ENCODE assay signal across 17 cellular contexts in genomic region chr15:83846847-83847246, GRCh38.
DNase-seq lines count a peak whose midpoint lies in the region; ATAC-seq and TF ChIP-seq lines count a peak whose summit lies in the region.
"Had no signal": no experiment of that assay in that cellular context is flagged by ENCODE, and none has a peak within 500 bp of the region (broad histone marks: within the 10 kb centered on the region; RNA-seq: fewer than 3 reads in every experiment).

No MANE protein-coding gene starts in this region.

- POLR2A ChIA-PET in BJ (lab: Charles Lee): no interaction called here

- intact Hi-C loops in natural killer cell (cut with micrococcal nuclease): no loop called here

- H3K9me3 ChIP-seq in HAP-1: no peaks in the 10 kb centered on the region
- H3K9me3 ChIP-seq: upper lobe of right lung had no signal

- H3K27ac Mint-ChIP-seq in natural killer cell: no peak overlapping the region
- no peak overlapping the region for H3K27ac Mint-ChIP-seq in activated naive CD8-positive, alpha-beta T cell treated with anti-CD3 and anti-CD28 coated beads for 36 hours
- H3K27ac Mint-ChIP-seq: activated naive CD8-positive, alpha-beta T cell; T-cell had no signal

- no peak overlapping the region for H3K4me3 Mint-ChIP-seq in natural killer cell
- H3K4me3 Mint-ChIP-seq in activated naive CD8-positive, alpha-beta T cell treated with anti-CD3 and anti-CD28 coated beads for 36 hours: no peak overlapping the region
- H3K4me3 Mint-ChIP-seq: activated naive CD8-positive, alpha-beta T cell; T-cell had no signal

- no peaks in the 10 kb centered on the region for H3K4me1 Mint-ChIP-seq in natural killer cell
- H3K4me1 Mint-ChIP-seq in activated naive CD8-positive, alpha-beta T cell treated with anti-CD3 and anti-CD28 coated beads for 36 hours: no peaks in the 10 kb centered on the region
- H3K4me1 Mint-ChIP-seq: T-cell had no signal

- TF ChIP-seq POLR2A in NB4 (IDR thresholded peaks at IDR 0.05; ENCODE audit: extremely low read depth, insufficient read length): no peak

- CTCF ChIA-PET in BJ (lab: Yijun Ruan, JAX): no interaction called here

- no peaks in the 10 kb centered on the region for H3K9me3 Mint-ChIP-seq in natural killer cell
- no peaks in the 10 kb centered on the region for H3K9me3 Mint-ChIP-seq in activated naive CD8-positive, alpha-beta T cell treated with anti-CD3 and anti-CD28 coated beads for 36 hours

- no peaks in the 10 kb centered on the region for H3K27me3 Mint-ChIP-seq in natural killer cell (ENCODE audit: low read depth in 2 of 2)
- H3K27me3 Mint-ChIP-seq in activated naive CD8-positive, alpha-beta T cell treated with anti-CD3 and anti-CD28 coated beads for 36 hours: no peaks in the 10 kb centered on the region

- no peaks in the 10 kb centered on the region for H3K36me3 ChIP-seq in BJ (ENCODE audit: control insufficient read depth, insufficient read depth, low read length)
- no peaks in the 10 kb centered on the region for H3K36me3 ChIP-seq in HAP-1 (replicated peaks)
- H3K36me3 ChIP-seq: upper lobe of right lung had no signal

- DNase-seq in BJ (ENCODE audit: low read depth) (peak; percentile 10), NB4 (ENCODE audit: low read depth) (peak; percentile 56), fibroblast of mammary gland (ENCODE audit: low read depth) (peak; percentile 99), myocyte (ENCODE audit: low read depth) (peak; percentile 41), natural killer cell (no peak), HAP-1 (ENCODE audit: low spot score in 2 of 2) (no peak)
- DNase-seq in activated naive CD8-positive, alpha-beta T cell treated with anti-CD3 and anti-CD28 coated beads for 36 hours: no peak
- DNase-seq: C1 segment of cervical spinal cord, mesendoderm, NCI-H446 treated with DMSO at 0.1 percent for 48 hours, PC-9, T-cell, upper lobe of right lung had no signal

- no peaks in the 10 kb centered on the region for H3K4me1 ChIP-seq in HAP-1
- H3K4me1 ChIP-seq: parathyroid adenoma had no signal

- in situ Hi-C loops in HAP-1 (cut with MboI; ENCODE audit: low sequenced_read_pairs): no loop called here

- TF ChIP-seq CTCF in BJ (IDR thresholded peaks at IDR 0.05; ENCODE audit: insufficient read depth, low read depth, low read length) (no peak), NB4 (IDR thresholded peaks at IDR 0.05; ENCODE audit: low read depth, low read length) (no peak), fibroblast of mammary gland (conservative IDR thresholded peaks at IDR 0.05; ENCODE audit: control insufficient read depth, insufficient read depth, low read depth, low read length) (no peak), natural killer cell (IDR thresholded peaks at IDR 0.05) (no peak)

- H3K27me3 ChIP-seq in BJ (ENCODE audit: control insufficient read depth, insufficient read depth, low read length) (no peaks in the 10 kb centered on the region), HAP-1 (ENCODE audit: low read depth) (peaks cover 12% of the 10 kb centered on the region)
- H3K27me3 ChIP-seq: upper lobe of right lung had no signal

- no peak for ATAC-seq in GM19455 (IDR thresholded peaks at IDR 0.05; ENCODE audit: unreplicated experiment)
- ATAC-seq in natural killer cell: no peak
- ATAC-seq: activated CD4-positive, CD25-positive, alpha-beta regulatory T cell treated with anti-CD3 and anti-CD28 coated beads, Interleukin-2, amount 50 U/mL, for 24 hours; T-cell; upper lobe of right lung had no signal

- H3K36me3 Mint-ChIP-seq in natural killer cell: no peaks in the 10 kb centered on the region
- H3K36me3 Mint-ChIP-seq in activated naive CD8-positive, alpha-beta T cell treated with anti-CD3 and anti-CD28 coated beads for 36 hours: no peaks in the 10 kb centered on the region
- H3K36me3 Mint-ChIP-seq: activated naive CD8-positive, alpha-beta T cell; T-cell had no signal

- H3K4me3 ChIP-seq in BJ (ENCODE audit: low read depth, low read length): no peak overlapping the region
- no peak overlapping the region for H3K4me3 ChIP-seq in NB4 (ENCODE audit: low read depth, low read length)
- no peak overlapping the region for H3K4me3 ChIP-seq in fibroblast of mammary gland (ENCODE audit: control insufficient read depth, low read depth, low read length)
- no peak overlapping the region for H3K4me3 ChIP-seq in HAP-1
- H3K4me3 ChIP-seq: PC-9, upper lobe of right lung had no signal

Comparison
In these comparisons a context has a peak if more than half of its experiments do, and no peak if none do; other contexts are left out.
1. DNase-seq: peak in BJ (single experiment), NB4 (single experiment), fibroblast of mammary gland (single experiment) and myocyte (single experiment); none in natural killer cell (single experiment), activated naive CD8-positive, alpha-beta T cell treated with anti-CD3 and anti-CD28 coated beads for 36 hours (single experiment) and HAP-1 (0 of 2).